Comparison of ENCODE assay signal across 10 cellular contexts in the genomic region with DNA sequence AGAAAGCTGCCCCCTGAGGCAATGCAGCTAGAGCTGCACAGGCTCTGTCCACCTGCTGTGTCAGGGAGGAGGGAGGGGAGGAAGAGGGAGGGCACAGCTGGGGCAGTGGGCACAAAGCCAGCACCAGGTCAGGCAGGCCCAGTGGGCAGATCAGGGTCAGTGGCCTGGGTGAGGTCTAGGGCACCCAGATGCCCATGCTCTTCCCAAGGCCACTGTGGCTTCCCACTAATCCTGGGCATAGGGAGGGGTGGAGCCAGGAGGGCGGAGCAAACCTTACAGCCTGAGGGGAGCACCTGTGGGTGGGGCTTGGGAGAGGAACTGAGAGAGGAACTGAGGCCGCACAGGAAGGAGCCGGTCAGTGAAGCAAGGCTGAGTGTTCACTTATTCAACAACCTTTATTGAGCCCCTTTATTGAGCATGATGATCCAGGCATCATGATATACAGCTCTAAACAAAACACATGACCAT. TPM values are rescaled to one million over a fixed set of nuclear protein-coding genes. Genes with fewer than 3 reads are reported as not detected.
DNase-seq lines count a peak whose midpoint lies in the region; ATAC-seq, FAIRE-seq and TF ChIP-seq lines count a peak whose summit lies in the region.
"Had no signal": no experiment of that assay in that cellular context is flagged by ENCODE, and none has a peak within 500 bp of the region (broad histone marks: within the 10 kb centered on the region; RNA-seq: fewer than 3 reads in every experiment).

No MANE protein-coding gene starts in this region.

- no peak overlapping the region for H3K27ac ChIP-seq in HCT116 (ENCODE audit: low read depth, low read length)
- H3K27ac ChIP-seq in HepG2 (ENCODE audit: extremely low read length, insufficient read depth, low read length): no peak overlapping the region
- H3K27ac ChIP-seq in esophagus muscularis mucosa (replicated peaks in 1 of 4): no peak overlapping the region

- TF ChIP-seq POLR2A in HCT116 (IDR thresholded peaks at IDR 0.05; ENCODE audit: borderline replicate concordance, extremely low read depth, insufficient read depth, insufficient read length) (no peak), HepG2 (IDR thresholded peaks at IDR 0.05; ENCODE audit: insufficient read depth in 1 of 2, low read depth in 2 of 2, low read length in 2 of 2) (no peak), esophagus muscularis mucosa (IDR thresholded peaks at IDR 0.05; ENCODE audit: low read depth) (no peak)

- 35% methylated on average over 2 of the region's 3 CpGs for WGBS in HepG2 (ENCODE audit: low lambda C conversion rate)
- WGBS in esophagus muscularis mucosa: 44% methylated on average over 3 of the region's 3 CpGs

- no peak for DNase-seq in HCT116 (ENCODE audit: low read depth, low spot score)
- no peak for DNase-seq in HepG2 (ENCODE audit: low spot score)
- no peak for DNase-seq in putamen (ENCODE audit: low spot score)
- no peak for DNase-seq in NCI-H446 (lab: John Stamatoyannopoulos, UW)
- no peak for DNase-seq in activated CD4-positive, alpha-beta T cell treated with anti-CD3 and anti-CD28 coated beads for 36 hours
- DNase-seq in esophagus muscularis mucosa (ENCODE audit: extremely low spot score): no peak

- H3K4me3 ChIP-seq in HCT116 (replicated peaks in 1 of 2; ENCODE audit: low read depth in 1 of 2, low read length in 2 of 2) (no peak overlapping the region), HepG2 (replicated peaks in 1 of 3; ENCODE audit: insufficient read depth in 1 of 3, low read depth in 2 of 3, low read length in 3 of 3) (no peak overlapping the region), esophagus muscularis mucosa (no peak overlapping the region)

- ATAC-seq in GM19023 (IDR thresholded peaks at IDR 0.05; ENCODE audit: unreplicated experiment) (peak; percentile 89), HCT116 (peak; percentile 75), HG03565 (IDR thresholded peaks at IDR 0.05; ENCODE audit: unreplicated experiment) (peak; percentile 92), HepG2 (no peak)
- ATAC-seq in activated CD4-positive, alpha-beta T cell treated with anti-CD3 and anti-CD28 coated beads for 36 hours: no peak
- ATAC-seq: naive thymus-derived CD8-positive, alpha-beta T cell had no signal

- peaks cover 21% of the 10 kb centered on the region for H3K27me3 Mint-ChIP-seq in activated CD4-positive, alpha-beta T cell treated with anti-CD3 and anti-CD28 coated beads for 36 hours

- H3K36me3 ChIP-seq in HCT116 (ENCODE audit: control insufficient read depth in 1 of 2, insufficient read depth in 2 of 2, low read length in 2 of 2) (no peaks in the 10 kb centered on the region), HepG2 (replicated peaks in 1 of 2; ENCODE audit: control insufficient read depth in 1 of 2, insufficient read depth in 2 of 2, low read length in 2 of 2) (no peaks in the 10 kb centered on the region), esophagus muscularis mucosa (no peaks in the 10 kb centered on the region)

- no peak overlapping the region for H3K4me2 ChIP-seq in HCT116 (ENCODE audit: low read length)
- H3K4me2 ChIP-seq in HepG2 (ENCODE audit: low read depth, low read length): no peak overlapping the region

- H3K36me3 Mint-ChIP-seq in activated CD4-positive, alpha-beta T cell treated with anti-CD3 and anti-CD28 coated beads for 36 hours (ENCODE audit: low read depth): no peaks in the 10 kb centered on the region
- H3K36me3 Mint-ChIP-seq: naive thymus-derived CD8-positive, alpha-beta T cell had no signal

- no peaks in the 10 kb centered on the region for H3K27me3 ChIP-seq in HCT116 (ENCODE audit: insufficient read depth, low read length)
- H3K27me3 ChIP-seq in HepG2 (ENCODE audit: control insufficient read depth in 1 of 2, insufficient read depth in 2 of 2, low read length in 2 of 2): peaks cover 4 to 41% of the 10 kb centered on the region in 2 experiments; a peak in 4 of 5 replicates
- H3K27me3 ChIP-seq in esophagus muscularis mucosa: peaks cover 0 to 89% (median 2%) of the 10 kb centered on the region in 4 donors

- H3K9me2 ChIP-seq in HCT116 (ENCODE audit: insufficient read depth): no peaks in the 10 kb centered on the region

- H3K4me1 ChIP-seq in HCT116 (ENCODE audit: control insufficient read depth in 1 of 2, insufficient read depth in 2 of 2, low read length in 2 of 2): peaks cover 2 to 13% of the 10 kb centered on the region in 2 experiments; a peak in 3 of 4 replicates
- H3K4me1 ChIP-seq in HepG2 (ENCODE audit: insufficient read depth, low read length): peaks cover 9% of the 10 kb centered on the region
- no peaks in the 10 kb centered on the region for H3K4me1 ChIP-seq in esophagus muscularis mucosa

- no peaks in the 10 kb centered on the region for H3K9me3 ChIP-seq in HCT116 (ENCODE audit: control insufficient read depth in 1 of 2, insufficient read depth in 1 of 2, low read depth in 1 of 2, low read length in 2 of 2)
- H3K9me3 ChIP-seq in HepG2 (ENCODE audit: low read length): no peaks in the 10 kb centered on the region
- no peaks in the 10 kb centered on the region for H3K9me3 ChIP-seq in esophagus muscularis mucosa

- H2AFZ ChIP-seq in HCT116 (ENCODE audit: low read depth, low read length, poor library complexity, severe bottlenecking) (no peak overlapping the region), HepG2 (ENCODE audit: low read length) (no peak overlapping the region)

- no peak for FAIRE-seq in HepG2 (lab: Jason Lieb, UNC)

- no peak overlapping the region for H3K27ac Mint-ChIP-seq in activated CD4-positive, alpha-beta T cell treated with anti-CD3 and anti-CD28 coated beads for 36 hours
- H3K27ac Mint-ChIP-seq: activated T-helper 2 cell treated with anti-CD3 and anti-CD28 coated beads, Interferon-gamma antibody, Interleukin-2, Interleukin-4, amounts not matched to agents 10 μg/mL and 5 μg/mL and 100 μg/mL, durations not matched to agents 14 hours and 24 hours and 36 hours had no signal

- POLR2A ChIA-PET in HCT116 (lab: Charles Lee): interaction anchor here (1.0 kb wide), 1 partner anchor 8 kb away, joined by 4 read pairs; no protein-coding TSS in a partner anchor
- POLR2A ChIA-PET in HepG2 (lab: Yijun Ruan, JAX): no interaction called here
- POLR2A ChIA-PET in activated CD4-positive, alpha-beta T cell treated with anti-CD3 and anti-CD28 coated beads for 36 hours (lab: Charles Lee): no interaction called here

- TF ChIP-seq CTCF in HCT116 (IDR thresholded peaks at IDR 0.05 in 2 of 3, conservative IDR thresholded peaks at IDR 0.05 in 1 of 3; ENCODE audit: borderline replicate concordance in 1 of 3, insufficient read depth in 1 of 3, low read depth in 2 of 3, low read length in 2 of 3) (no peak), HepG2 (CRISPR knock-in tag; IDR thresholded peaks at IDR 0.05) (no peak), esophagus muscularis mucosa (IDR thresholded peaks at IDR 0.05) (no peak)

- H3K9me3 Mint-ChIP-seq in activated CD4-positive, alpha-beta T cell treated with anti-CD3 and anti-CD28 coated beads for 36 hours (ENCODE audit: low read depth): no peaks in the 10 kb centered on the region
- H3K9me3 Mint-ChIP-seq: activated T-helper 2 cell treated with anti-CD3 and anti-CD28 coated beads, Interferon-gamma antibody, Interleukin-2, Interleukin-4, amounts not matched to agents 10 μg/mL and 5 μg/mL and 100 μg/mL, durations not matched to agents 14 hours and 24 hours and 36 hours; naive thymus-derived CD8-positive, alpha-beta T cell had no signal

- no peak overlapping the region for H3K4me3 Mint-ChIP-seq in activated CD4-positive, alpha-beta T cell treated with anti-CD3 and anti-CD28 coated beads for 36 hours

- CTCF ChIA-PET in HCT116 (lab: Charles Lee) (interaction anchor here (1.4 to 4.2 kb wide), 3 partner anchors 10 to 84 kb away, joined by 3 to 47 read pairs (median 11); no protein-coding TSS in a partner anchor), HepG2 (lab: Yijun Ruan, JAX; ENCODE audit: low intra/inter-chr PET ratio, low total read pairs) (no interaction called here)
- CTCF ChIA-PET in activated CD4-positive, alpha-beta T cell treated with anti-CD3 and anti-CD28 coated beads for 36 hours (lab: Charles Lee): interaction anchor here (0.6 to 1.6 kb wide), 5 partner anchors 10 to 83 kb away, joined by 3 to 10 read pairs (median 3); no protein-coding TSS in a partner anchor

- in situ Hi-C loops in HepG2 (cut with HindIII; ENCODE audit: extremely low pct_ligation_motif_present, low pct_unique_long_range_greater_than_20kb): no loop called here

- no peak for TF ChIP-seq EP300 in HepG2 (IDR thresholded peaks at IDR 0.05; ENCODE audit: low read depth in 2 of 2, low read length in 2 of 2)
- no peak for TF ChIP-seq EP300 in HepG2 (CRISPR knock-in tag; IDR thresholded peaks at IDR 0.05; ENCODE audit: borderline replicate concordance)
- no peak for TF ChIP-seq EP300 in esophagus muscularis mucosa (IDR thresholded peaks at IDR 0.05)

- H3K79me2 ChIP-seq in HCT116 (ENCODE audit: insufficient read depth, low read length): no peaks in the 10 kb centered on the region
- no peaks in the 10 kb centered on the region for H3K79me2 ChIP-seq in HepG2 (ENCODE audit: insufficient read depth, low read length)

- H3K4me1 Mint-ChIP-seq in activated CD4-positive, alpha-beta T cell treated with anti-CD3 and anti-CD28 coated beads for 36 hours: no peaks in the 10 kb centered on the region

- intact Hi-C loops in HCT116 (cut with micrococcal nuclease) (no loop called here), HepG2 (cut with micrococcal nuclease; ENCODE audit: unreplicated experiment) (no loop called here), esophagus muscularis mucosa (cut with DNase I) (no loop called here)
- intact Hi-C loops in activated CD4-positive, alpha-beta T cell treated with anti-CD3 and anti-CD28 coated beads for 36 hours (cut with DNase I, micrococcal nuclease): loop anchor here in 1 of 2 experiments (5.0 kb wide), 1 partner anchor 116 kb away; no protein-coding TSS in a partner anchor

- TF ChIP-seq RAD21 in HCT116 (IDR thresholded peaks at IDR 0.05; ENCODE audit: low read depth) (no peak), HepG2 (CRISPR knock-in tag; IDR thresholded peaks at IDR 0.05) (no peak)

- BruUV-seq in HCT116 (replicated peaks; lab: Mats Ljungman, UMichigan) (no TSS peak), HepG2 (replicated peaks; lab: Mats Ljungman, UMichigan) (no TSS peak)

- RAD21 ChIA-PET in HCT116 (lab: Charles Lee; ENCODE audit: low non-redundant PET in 1 of 2, low total read pairs in 2 of 2, uncharacterized antibody in 2 of 2, unreplicated experiment in 2 of 2): no interaction called here

- H4K20me1 ChIP-seq in HCT116 (ENCODE audit: insufficient read depth) (no peaks in the 10 kb centered on the region), HepG2 (ENCODE audit: insufficient read depth, low read length) (no peaks in the 10 kb centered on the region)

- H3K9ac ChIP-seq in HCT116 (ENCODE audit: low read length): no peak overlapping the region
- no peak overlapping the region for H3K9ac ChIP-seq in HepG2 (ENCODE audit: insufficient read depth, low read depth, low read length)

RNA-seq across cellular contexts. Expression of a gene that starts 55.1 kb away (rescaled TPM):
- total RNA-seq in HCT116 (2021; ENCODE audit: unreplicated experiment): not detected
- polyA plus RNA-seq in HCT116 (2012): not detected in 2 replicates
- total RNA-seq in HepG2 (2016; rRNA removed; fragmentation: Illumina TruSeq; extraction: Trizol): not detected in 2 replicates
- not detected in 2 replicates for total RNA-seq in HepG2 (2016; cell fraction: cytosol; rRNA removed; fragmentation: Illumina TruSeq; extraction: Trizol; ENCODE audit: low read depth)
- not detected in 2 replicates for total RNA-seq in HepG2 (2016; cell fraction: insoluble cytoplasmic fraction; rRNA removed; fragmentation: Illumina TruSeq; extraction: Trizol)
- not detected in 2 replicates for total RNA-seq in HepG2 (2016; cell fraction: membrane; rRNA removed; fragmentation: Illumina TruSeq; extraction: Trizol)
- total RNA-seq in HepG2 (2016; cell fraction: nucleus; rRNA removed; fragmentation: Illumina TruSeq; extraction: Trizol): not detected in 2 replicates
- polyA plus RNA-seq in HepG2 (2011; rRNA removed): not detected in 2 replicates
- polyA plus RNA-seq in HepG2 (2011; cell fraction: cytosol; rRNA removed): not detected in 2 replicates
- polyA plus RNA-seq in HepG2 (2011; cell fraction: nucleus; rRNA removed): not detected in 2 replicates
- polyA plus RNA-seq in HepG2 (2012): not detected in 2 replicates
- polyA plus RNA-seq in HepG2 (2016; cell fraction: cytosol; fragmentation: Illumina TruSeq; extraction: Trizol; ENCODE audit: low read depth): not detected in 2 replicates
- polyA plus RNA-seq in HepG2 (2016; cell fraction: insoluble cytoplasmic fraction; fragmentation: Illumina TruSeq; extraction: Trizol; ENCODE audit: low read depth): not detected in 2 replicates
- not detected in 2 replicates for polyA plus RNA-seq in HepG2 (2016; cell fraction: membrane; fragmentation: Illumina TruSeq; extraction: Trizol; ENCODE audit: low read depth)
- polyA plus RNA-seq in HepG2 (2016; cell fraction: nucleus; fragmentation: Illumina TruSeq; extraction: Trizol; ENCODE audit: insufficient read depth, low read depth): not detected in 2 replicates
- polyA minus RNA-seq in HepG2 (2011; rRNA and poly(A)+ RNA removed; ENCODE audit: low replicate concordance): 0.33 TPM in 1 of 2 replicates, not detected in the other
- polyA minus RNA-seq in HepG2 (2011; cell fraction: cytosol; rRNA and poly(A)+ RNA removed): not detected in 2 replicates
- polyA minus RNA-seq in HepG2 (2011; cell fraction: nucleus; rRNA and poly(A)+ RNA removed): not detected in 2 replicates
- total RNA-seq in activated CD4-positive, alpha-beta T cell treated with anti-CD3 and anti-CD28 coated beads for 36 hours: not detected
- 1 to 10 TPM in 1 of 4 donors, not detected in 3; 1.2 TPM for total RNA-seq in esophagus muscularis mucosa
- total RNA-seq: activated T-helper 2 cell treated with anti-CD3 and anti-CD28 coated beads, Interferon-gamma antibody, Interleukin-2, Interleukin-4, amounts not matched to agents 10 μg/mL and 5 μg/mL and 100 μg/mL, durations not matched to agents 14 hours and 24 hours and 36 hours; naive thymus-derived CD8-positive, alpha-beta T cell had no signal
- polyA plus RNA-seq: naive thymus-derived CD8-positive, alpha-beta T cell had no signal

Comparison
In these comparisons a context has a peak if more than half of its experiments do, and no peak if none do; other contexts are left out.
1. ATAC-seq: peak in GM19023 (single experiment), HCT116 (single experiment) and HG03565 (single experiment); none in HepG2 (single experiment) and activated CD4-positive, alpha-beta T cell treated with anti-CD3 and anti-CD28 coated beads for 36 hours (single experiment).